14 cellular contexts compared by ENCODE assay signal in genomic region chr12:110699591-110700445, GRCh38. TPM values are rescaled to one million over a fixed set of nuclear protein-coding genes. Genes with fewer than 3 reads are reported as not detected.
DNase-seq lines count a peak whose midpoint lies in the region; ATAC-seq and TF ChIP-seq lines count a peak whose summit lies in the region.
"Had no signal": no experiment of that assay in that cellular context is flagged by ENCODE, and none has a peak within 500 bp of the region (broad histone marks: within the 10 kb centered on the region; RNA-seq: fewer than 3 reads in every experiment).

No MANE protein-coding gene starts in this region.

- ATAC-seq in SK-N-SH treated with all-trans-retinoic acid at 6 μM for 48 hours (peak; percentile 37; the same call in 2 of the 3 replicates), right cardiac atrium (peak; percentile 9 to 13), HG03521 (IDR thresholded peaks at IDR 0.05; ENCODE audit: unreplicated experiment) (no peak), HG02588 (IDR thresholded peaks at IDR 0.05; ENCODE audit: unreplicated experiment) (no peak)
- ATAC-seq: left colon had no signal

- no peak overlapping the region for H3K4me3 ChIP-seq in right cardiac atrium (ENCODE audit: low read length)
- H3K4me3 ChIP-seq: tibial nerve had no signal

- H3K9me3 ChIP-seq in right cardiac atrium (ENCODE audit: control insufficient read depth, low read length): no peaks in the 10 kb centered on the region
- H3K9me3 ChIP-seq: spleen, tibial nerve had no signal

- peak overlapping the region; percentile 80 for H3K27ac ChIP-seq in right cardiac atrium (ENCODE audit: low read length)

- intact Hi-C loops in right cardiac atrium (cut with DNase I): no loop called here

- H3K27me3 ChIP-seq in right cardiac atrium (ENCODE audit: control insufficient read depth, insufficient read depth): no peaks in the 10 kb centered on the region
- H3K27me3 ChIP-seq: spleen, tibial nerve had no signal

- H3K4me1 ChIP-seq in right cardiac atrium (ENCODE audit: control insufficient read depth, insufficient read depth, low read length): peaks cover 2% of the 10 kb centered on the region

- WGBS in right cardiac atrium: 61% methylated on average over 28 of the region's 28 CpGs

- DNase-seq in Ammon's horn (ENCODE audit: low spot score) (peak; percentile 43), GM10266 (ENCODE audit: extremely low spot score) (no peak), right cardiac atrium (peak in 2 of 3 donors; percentile 71 to 79), NCI-H1417 treated with DMSO at 0.1 percent for 48 hours (lab: John Stamatoyannopoulos, UW) (no peak), GM19238 (ENCODE audit: insufficient read length, low spot score) (no peak)
- DNase-seq: effector CD8-positive, alpha-beta T cell; NCI-H187; spleen had no signal

- TF ChIP-seq CTCF in GM10266 (IDR thresholded peaks at IDR 0.05; ENCODE audit: control insufficient read depth, insufficient read depth, low read depth, missing control alignments): peak; percentile 17

TF ChIP-seq in SK-N-SH treated with all-trans-retinoic acid at 6 μM for 48 hours, 23 proteins besides CTCF, POLR2A, EP300 and RAD21:
- TF ChIP-seq GLIS3 (CRISPR knock-in tag; IDR thresholded peaks at IDR 0.05): no peak
- no peak for TF ChIP-seq ISL1 (CRISPR knock-in tag; IDR thresholded peaks at IDR 0.05)
- TF ChIP-seq ZFP30 (CRISPR knock-in tag; IDR thresholded peaks at IDR 0.05): no peak
- no peak for TF ChIP-seq SNAI2 (CRISPR knock-in tag; IDR thresholded peaks at IDR 0.05)
- TF ChIP-seq ZNF70 (CRISPR knock-in tag; IDR thresholded peaks at IDR 0.05): no peak
- TF ChIP-seq CSDC2 (CRISPR knock-in tag; IDR thresholded peaks at IDR 0.05): no peak
- no peak for TF ChIP-seq RARB (CRISPR knock-in tag; IDR thresholded peaks at IDR 0.05)
- TF ChIP-seq ZFP3 (CRISPR knock-in tag; IDR thresholded peaks at IDR 0.05): no peak
- TF ChIP-seq TOX (CRISPR knock-in tag; IDR thresholded peaks at IDR 0.05; ENCODE audit: borderline replicate concordance): no peak
- TF ChIP-seq ESRRG (CRISPR knock-in tag; IDR thresholded peaks at IDR 0.05): no peak

RNA-seq across cellular contexts. Expression of gene HVCN1, which starts 10.9 kb away (rescaled TPM):
- 10 to 100 TPM; 11.3 to 33.4 (median 13.3) TPM for total RNA-seq in right cardiac atrium
- polyA plus RNA-seq in right cardiac atrium: 18.2 TPM
- polyA plus RNA-seq: neural cell had no signal

RNA-seq across cellular contexts. Expression of gene PPP1CC, which starts 42.9 kb away (rescaled TPM):
- total RNA-seq in right cardiac atrium: 100 to 1,000 TPM; 156 to 175 (median 160) TPM
- polyA plus RNA-seq in right cardiac atrium: 120 TPM

Comparison
In these comparisons a context has a peak if more than half of its experiments do, and no peak if none do; other contexts are left out.
1. DNase-seq: peak in Ammon's horn (single experiment) and right cardiac atrium (2 of 3); none in GM10266 (single experiment), NCI-H1417 treated with DMSO at 0.1 percent for 48 hours (single experiment) and GM19238 (single experiment).
2. ATAC-seq: peak in SK-N-SH treated with all-trans-retinoic acid at 6 μM for 48 hours (single experiment) and right cardiac atrium (2 of 2); none in HG03521 (single experiment) and HG02588 (single experiment).